Comparison of ENCODE assay signal across 8 cellular contexts in the genomic region with DNA sequence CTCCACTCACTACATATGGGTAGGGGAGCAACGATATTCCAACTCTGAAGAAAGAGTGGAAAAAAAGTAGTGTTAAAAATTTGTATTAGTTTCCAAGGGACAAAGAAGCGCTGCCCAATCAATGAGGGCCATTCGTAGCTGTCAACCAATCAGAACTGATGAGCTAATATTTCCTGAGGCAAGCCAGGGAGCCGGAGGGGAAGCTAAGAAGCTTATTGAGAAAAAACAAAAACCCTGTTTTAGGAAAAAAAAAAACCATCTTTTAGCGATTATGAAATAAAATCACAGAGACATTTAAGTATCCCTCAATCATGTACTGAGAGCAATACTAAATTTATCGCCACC. TPM values are rescaled to one million over a fixed set of nuclear protein-coding genes. Genes with fewer than 3 reads are reported as not detected.
DNase-seq lines count a peak whose midpoint lies in the region; ATAC-seq and TF ChIP-seq lines count a peak whose summit lies in the region.

No MANE protein-coding gene starts in this region.

- H3K4me3 ChIP-seq in HEK293 (ENCODE audit: low read depth, low read length) (peak overlapping the region; percentile 63), esophagus muscularis mucosa (peak overlapping the region; percentile 54 to 80 (median 69)), mucosa of rectum (ENCODE audit: low read length in 2 of 2) (peak overlapping the region; percentile 79 to 84), upper lobe of left lung (peak overlapping the region; percentile 55 to 67 (median 56))

- intact Hi-C loops in activated CD4-positive, alpha-beta T cell treated with anti-CD3 and anti-CD28 coated beads, Interleukin-2, amount 10 ng/mL, durations not matched to agents 24 days and 14 days (cut with micrococcal nuclease), result loop anchor here (10.0 kb wide), 3 partner anchors 847 to 1813 kb away; partner anchors contain the start of gene RIPOR2
- intact Hi-C loops in esophagus muscularis mucosa (cut with DNase I), result loop anchor here (10.0 kb wide), 1 partner anchor 1813 kb away; a partner anchor contains a TSS

- peak; percentile 89 for DNase-seq in NCI-H345 treated with DMSO at 0.1 percent for 48 hours (lab: John Stamatoyannopoulos, UW; ENCODE audit: unreplicated experiment)
- DNase-seq in activated CD4-positive, alpha-beta T cell treated with anti-CD3 and anti-CD28 coated beads, Interleukin-2, amount 10 ng/mL, durations not matched to agents 24 days and 14 days, result peak; percentile 86
- no peak for DNase-seq in esophagus muscularis mucosa (ENCODE audit: extremely low spot score)
- peak in 1 of 2 donors; percentile 75 for DNase-seq in upper lobe of left lung

- peak overlapping the region; percentile 93 for H3K4me3 Mint-ChIP-seq in activated CD4-positive, alpha-beta T cell treated with anti-CD3 and anti-CD28 coated beads, Interleukin-2, amount 10 ng/mL, durations not matched to agents 24 days and 14 days

- WGBS in esophagus muscularis mucosa, result 2% methylated on average over 6 of the region's 6 CpGs
- WGBS in upper lobe of left lung, 2 donors, result 4 to 5% methylated on average over 6 of the region's 6 CpGs

- no peaks in the 10 kb centered on the region for H3K27me3 ChIP-seq in esophagus muscularis mucosa
- H3K27me3 ChIP-seq in mucosa of rectum (ENCODE audit: control insufficient read depth in 2 of 2, insufficient read depth in 2 of 2, low read length in 2 of 2), result no peaks in the 10 kb centered on the region
- no peaks in the 10 kb centered on the region for H3K27me3 ChIP-seq in upper lobe of left lung

- H3K27ac Mint-ChIP-seq in activated CD4-positive, alpha-beta T cell treated with anti-CD3 and anti-CD28 coated beads, Interleukin-2, amount 10 ng/mL, durations not matched to agents 24 days and 14 days, result peak overlapping the region; percentile 100

- peaks cover 4% of the 10 kb centered on the region for H3K36me3 Mint-ChIP-seq in activated CD4-positive, alpha-beta T cell treated with anti-CD3 and anti-CD28 coated beads, Interleukin-2, amount 10 ng/mL, durations not matched to agents 24 days and 14 days (ENCODE audit: low read depth)

- H3K4me1 ChIP-seq in HEK293 (ENCODE audit: control insufficient read depth, insufficient read depth, low read length), result peaks cover 6% of the 10 kb centered on the region
- peaks cover 8 to 49% (median 42%) of the 10 kb centered on the region in 4 donors for H3K4me1 ChIP-seq in esophagus muscularis mucosa
- peaks cover 7 to 21% of the 10 kb centered on the region in 2 donors for H3K4me1 ChIP-seq in mucosa of rectum (ENCODE audit: control insufficient read depth in 2 of 2, insufficient read depth in 2 of 2, low read length in 2 of 2)
- peaks cover 8 to 37% (median 16%) of the 10 kb centered on the region in 4 donors for H3K4me1 ChIP-seq in upper lobe of left lung

- ATAC-seq in upper lobe of left lung (ENCODE audit: low FRiP score in 2 of 2) (peak in 1 of 2 donors; percentile 65), HG02610 (IDR thresholded peaks at IDR 0.05; ENCODE audit: unreplicated experiment) (no peak)

- CTCF ChIA-PET in HEK293 (lab: Yijun Ruan, JAX), result interaction anchor here (0.5 to 17.8 kb wide), 9 partner anchors 9 to 304 kb away, joined by 3 to 198 read pairs (median 4); no protein-coding TSS in a partner anchor

- no peaks in the 10 kb centered on the region for H3K36me3 ChIP-seq in HEK293 (ENCODE audit: control insufficient read depth in 2 of 2, insufficient read depth in 1 of 2, low read length in 2 of 2)
- no peaks in the 10 kb centered on the region for H3K36me3 ChIP-seq in esophagus muscularis mucosa
- H3K36me3 ChIP-seq in mucosa of rectum (ENCODE audit: control insufficient read depth in 2 of 2, insufficient read depth in 2 of 2, low read length in 2 of 2), result no peaks in the 10 kb centered on the region
- H3K36me3 ChIP-seq in upper lobe of left lung, result no peaks in the 10 kb centered on the region

- POLR2A ChIA-PET in HEK293 (lab: Yijun Ruan, JAX), result interaction anchor here (1.1 to 8.9 kb wide), 8 partner anchors 10 to 1816 kb away, joined by 5 to 336 read pairs (median 26); a partner anchor contains a TSS

- no peaks in the 10 kb centered on the region for H3K9me3 ChIP-seq in HEK293 (ENCODE audit: control insufficient read depth, insufficient read depth, low read depth, low read length)
- no peaks in the 10 kb centered on the region for H3K9me3 ChIP-seq in esophagus muscularis mucosa
- no peaks in the 10 kb centered on the region for H3K9me3 ChIP-seq in mucosa of rectum (ENCODE audit: control insufficient read depth in 2 of 2, low read length in 2 of 2)
- no peaks in the 10 kb centered on the region for H3K9me3 ChIP-seq in upper lobe of left lung

- H3K4me1 Mint-ChIP-seq in activated CD4-positive, alpha-beta T cell treated with anti-CD3 and anti-CD28 coated beads, Interleukin-2, amount 10 ng/mL, durations not matched to agents 24 days and 14 days, result peaks cover 47% of the 10 kb centered on the region

- H3K27ac ChIP-seq in C4-2B (peak overlapping the region; percentile 97), HEK293 (ENCODE audit: extremely low read depth, low read depth, low read length) (peak overlapping the region; percentile 92; the same call in 1 of the 2 replicates), esophagus muscularis mucosa (replicated peaks in 1 of 4) (peak overlapping the region; percentile 92 to 98 (median 95)), mucosa of rectum (ENCODE audit: low read depth in 2 of 2, low read length in 2 of 2) (peak overlapping the region; percentile 100), upper lobe of left lung (peak overlapping the region; percentile 95 to 100 (median 98))

- peaks cover 3% of the 10 kb centered on the region for H3K9me3 Mint-ChIP-seq in activated CD4-positive, alpha-beta T cell treated with anti-CD3 and anti-CD28 coated beads, Interleukin-2, amount 10 ng/mL, durations not matched to agents 24 days and 14 days

- TF ChIP-seq CTCF in C4-2B (conservative IDR thresholded peaks at IDR 0.05), result no peak
- no peak for TF ChIP-seq CTCF in HEK293 (tag by site-specific recombination; IDR thresholded peaks at IDR 0.05)
- no peak for TF ChIP-seq CTCF in esophagus muscularis mucosa (IDR thresholded peaks at IDR 0.05)
- no peak for TF ChIP-seq CTCF in upper lobe of left lung (IDR thresholded peaks at IDR 0.05)

- peak overlapping the region; percentile 86 to 93 for H3K9ac ChIP-seq in mucosa of rectum (ENCODE audit: low read depth in 1 of 2, low read length in 2 of 2)

- TF ChIP-seq POLR2A in esophagus muscularis mucosa (IDR thresholded peaks at IDR 0.05; ENCODE audit: low read depth) (no peak), upper lobe of left lung (IDR thresholded peaks at IDR 0.05) (no peak)

- TF ChIP-seq EP300 in esophagus muscularis mucosa (IDR thresholded peaks at IDR 0.05) (no peak), upper lobe of left lung (IDR thresholded peaks at IDR 0.05) (no peak)

- peaks cover 2% of the 10 kb centered on the region for H3K27me3 Mint-ChIP-seq in activated CD4-positive, alpha-beta T cell treated with anti-CD3 and anti-CD28 coated beads, Interleukin-2, amount 10 ng/mL, durations not matched to agents 24 days and 14 days

TF ChIP-seq in HEK293, 187 proteins besides CTCF, POLR2A, EP300 and RAD21 (continues in another document):
- TF ChIP-seq, protein P1, sequence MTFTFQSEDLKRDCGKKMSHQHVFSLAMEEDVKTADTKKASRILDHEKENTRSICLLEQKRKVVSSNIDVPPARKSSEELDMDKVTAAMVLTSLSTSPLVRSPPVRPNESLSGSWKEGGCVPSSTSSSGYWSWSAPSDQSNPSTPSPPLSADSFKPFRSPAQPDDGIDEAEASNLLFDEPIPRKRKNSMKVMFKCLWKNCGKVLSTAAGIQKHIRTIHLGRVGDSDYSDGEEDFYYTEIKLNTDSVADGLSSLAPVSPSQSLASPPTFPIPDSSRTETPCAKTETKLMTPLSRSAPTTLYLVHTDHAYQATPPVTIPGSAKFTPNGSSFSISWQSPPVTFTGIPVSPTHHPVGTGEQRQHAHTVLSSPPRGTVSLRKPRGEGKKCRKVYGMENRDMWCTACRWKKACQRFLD (tag by site-specific recombination; IDR thresholded peaks at IDR 0.05), result no peak
- no peak for TF ChIP-seq ZNF449 (tag by site-specific recombination; IDR thresholded peaks at IDR 0.05)
- TF ChIP-seq PRDM6 (tag by site-specific recombination; IDR thresholded peaks at IDR 0.05), result peak; percentile 75

RNA-seq across cellular contexts. Expression of gene TRIM38, which starts 59.5 kb away (rescaled TPM):
- 23.0 and 24.5 TPM in 2 replicates for total RNA-seq in activated CD4-positive, alpha-beta T cell treated with anti-CD3 and anti-CD28 coated beads, Interleukin-2, amount 10 ng/mL, durations not matched to agents 24 days and 14 days
- total RNA-seq in esophagus muscularis mucosa, result 1 to 10 TPM; 5.3 to 6.4 (median 5.9) TPM
- total RNA-seq in upper lobe of left lung, result 10 to 100 TPM in 5 of 6 donors, 1 to 10 TPM in 1; 9.0 to 22.0 (median 14.7) TPM
